10 cellular contexts compared by ENCODE assay signal in genomic region chr11:62217191-62217748, GRCh38. TPM values are rescaled to one million over a fixed set of nuclear protein-coding genes. Genes with fewer than 3 reads are reported as not detected.
DNase-seq lines count a peak whose midpoint lies in the region; ATAC-seq, FAIRE-seq and TF ChIP-seq lines count a peak whose summit lies in the region.
"Had no signal": no experiment of that assay in that cellular context is flagged by ENCODE, and none has a peak within 500 bp of the region (broad histone marks: within the 10 kb centered on the region; RNA-seq: fewer than 3 reads in every experiment).

No MANE protein-coding gene starts in this region.

- ATAC-seq in foreskin keratinocyte (no peak), GM21526 (IDR thresholded peaks at IDR 0.05; ENCODE audit: low FRiP score, unreplicated experiment) (no peak), HG03439 (IDR thresholded peaks at IDR 0.05; ENCODE audit: unreplicated experiment) (no peak)

- no peaks in the 10 kb centered on the region for H3K79me2 ChIP-seq in OCI-LY3 (ENCODE audit: low read length)
- H3K79me2 ChIP-seq: parathyroid adenoma had no signal

- H3K27me3 ChIP-seq in OCI-LY3 (ENCODE audit: low read depth, low read length) (0 out of 2 replicates have a peak, but pooled peaks cover 7% of the 10 kb centered on the region), foreskin keratinocyte (peaks cover 12% of the 10 kb centered on the region)
- H3K27me3 ChIP-seq: testis had no signal

- peak; percentile 70 for TF ChIP-seq CTCF in OCI-LY3 (IDR thresholded peaks at IDR 0.05; ENCODE audit: low read depth, low read length)
- peak; percentile 74 for TF ChIP-seq CTCF in foreskin keratinocyte (conservative IDR thresholded peaks at IDR 0.05)

- H3K36me3 ChIP-seq in OCI-LY3 (replicated peaks; ENCODE audit: low read depth, low read length), result no peaks in the 10 kb centered on the region

- H3K4me1 ChIP-seq in OCI-LY3 (ENCODE audit: low read length), result no peaks in the 10 kb centered on the region
- H3K4me1 ChIP-seq in foreskin keratinocyte, result no peaks in the 10 kb centered on the region
- H3K4me1 ChIP-seq: parathyroid adenoma, testis had no signal

- H3K27ac ChIP-seq in OCI-LY3 (ENCODE audit: low read length), result no peak overlapping the region
- no peak overlapping the region for H3K27ac ChIP-seq in foreskin keratinocyte
- H3K27ac ChIP-seq: parathyroid adenoma, testis had no signal

- FAIRE-seq in GM19239 (lab: Jason Lieb, UNC), result peak; percentile 76

- no peak overlapping the region; the same call in 1 of the 2 replicates for H2AFZ ChIP-seq in OCI-LY3 (ENCODE audit: low read depth, low read length)
- H2AFZ ChIP-seq: parathyroid adenoma had no signal

- DNase-seq in AG20443 (ENCODE audit: low spot score), result peak; percentile 24
- DNase-seq in GM19239 (ENCODE audit: insufficient read length, low spot score), result no peak
- DNase-seq in foreskin keratinocyte, result no peak
- no peak for DNase-seq in activated T-cell treated with anti-CD3 and anti-CD28 coated beads, Interleukin-2, amount 50 U/mL, for 48 hours
- DNase-seq in NCI-H524 treated with DMSO at 0.1 percent for 48 hours (lab: John Stamatoyannopoulos, UW), result no peak
- DNase-seq: testis had no signal

- no peak overlapping the region for H3K9ac ChIP-seq in OCI-LY3 (ENCODE audit: low read length)
- H3K9ac ChIP-seq: parathyroid adenoma had no signal

- no peaks in the 10 kb centered on the region for H4K20me1 ChIP-seq in OCI-LY3 (ENCODE audit: insufficient read depth, low read length)

- H3K9me3 ChIP-seq in OCI-LY3 (ENCODE audit: insufficient read depth, low read length), result peaks cover 6% of the 10 kb centered on the region; the same call in 1 of the 2 replicates
- H3K9me3 ChIP-seq: testis had no signal

- no peak overlapping the region for H3K4me2 ChIP-seq in OCI-LY3 (ENCODE audit: low read length)

- no peak overlapping the region for H3K4me3 ChIP-seq in OCI-LY3 (ENCODE audit: low read length)
- H3K4me3 ChIP-seq: testis had no signal

RNA-seq across cellular contexts. Expression of gene SCGB2A1, which starts 8.8 kb away (rescaled TPM):
- total RNA-seq in foreskin keratinocyte, result not detected in 2 replicates
- not detected in 2 replicates for polyA plus RNA-seq in foreskin keratinocyte
- total RNA-seq: testis had no signal

RNA-seq across cellular contexts. Expression of gene SCGB1D2, which starts 24.8 kb away (rescaled TPM):
- not detected in 2 replicates for total RNA-seq in foreskin keratinocyte
- polyA plus RNA-seq in foreskin keratinocyte, result not detected in 2 replicates
- total RNA-seq: testis had no signal

RNA-seq across cellular contexts. Expression of gene SCGB1D1, which starts 27.3 kb away (rescaled TPM):
- not detected in 2 replicates for total RNA-seq in foreskin keratinocyte
- not detected in 2 replicates for polyA plus RNA-seq in foreskin keratinocyte
- total RNA-seq: testis had no signal

RNA-seq across cellular contexts. Expression of gene SCGB2A2, which starts 52.7 kb away (rescaled TPM):
- not detected in 2 replicates for total RNA-seq in foreskin keratinocyte
- polyA plus RNA-seq in foreskin keratinocyte, result not detected in 2 replicates
- total RNA-seq: testis had no signal
